1 cellular context compared by ENCODE assay signal in genomic region chr6:83086751-83087150, GRCh38.
A peak's percentile ranks its signal among the peaks of the same experiment; 100 is the strongest.
TF ChIP-seq lines count a peak whose summit lies in the region.

No MANE protein-coding gene starts in this region.

TF ChIP-seq in GM12878, 131 proteins besides CTCF, POLR2A, EP300 and RAD21 (continued from another document):
- TF ChIP-seq REST (IDR thresholded peaks at IDR 0.05; ENCODE audit: low read depth, low read length) = no peak
- TF ChIP-seq MLLT1 (IDR thresholded peaks at IDR 0.05) = no peak
- no peak for TF ChIP-seq YY1 (IDR thresholded peaks at IDR 0.05; ENCODE audit: low read depth, low read length)
- TF ChIP-seq JUNB (IDR thresholded peaks at IDR 0.05) = no peak
- 0 out of 2 replicates have a peak, but pooled peaks have one; percentile 47 for TF ChIP-seq ASH2L (IDR thresholded peaks at IDR 0.05; ENCODE audit: borderline replicate concordance, low read depth)
- TF ChIP-seq CREM (IDR thresholded peaks at IDR 0.05; ENCODE audit: low read depth) = no peak
- no peak for TF ChIP-seq RELB (IDR thresholded peaks at IDR 0.05; ENCODE audit: low read depth)
- peak; percentile 51; the same call in 1 of the 2 replicates for TF ChIP-seq PML (IDR thresholded peaks at IDR 0.05; ENCODE audit: low read length)
- TF ChIP-seq ZNF207 (IDR thresholded peaks at IDR 0.05; ENCODE audit: borderline replicate concordance) = no peak
- TF ChIP-seq RCOR1 (conservative IDR thresholded peaks at IDR 0.05; ENCODE audit: low read depth, low read length) = no peak
- no peak for TF ChIP-seq EZH2 (IDR thresholded peaks at IDR 0.05; ENCODE audit: borderline replicate concordance, control insufficient read depth, low read depth, low read length)
- no peak for TF ChIP-seq STAT1 (conservative IDR thresholded peaks at IDR 0.05)
- TF ChIP-seq USF2 (IDR thresholded peaks at IDR 0.05; ENCODE audit: borderline replicate concordance, low read depth, low read length) = no peak
- TF ChIP-seq TAF1 (IDR thresholded peaks at IDR 0.05; ENCODE audit: borderline replicate concordance, low read depth, low read length) = no peak
- peak; percentile 39; the same call in 1 of the 2 replicates for TF ChIP-seq NR2F1 (conservative IDR thresholded peaks at IDR 0.05)
- 0 out of 2 replicates have a peak, but pooled peaks have one; percentile 45 for TF ChIP-seq POLR2AphosphoS5 (IDR thresholded peaks at IDR 0.05; ENCODE audit: low read length)
- peak; percentile 43; the same call in 1 of the 2 replicates for TF ChIP-seq ATF2 (IDR thresholded peaks at IDR 0.05; ENCODE audit: low read length)
